In the genomic region with DNA sequence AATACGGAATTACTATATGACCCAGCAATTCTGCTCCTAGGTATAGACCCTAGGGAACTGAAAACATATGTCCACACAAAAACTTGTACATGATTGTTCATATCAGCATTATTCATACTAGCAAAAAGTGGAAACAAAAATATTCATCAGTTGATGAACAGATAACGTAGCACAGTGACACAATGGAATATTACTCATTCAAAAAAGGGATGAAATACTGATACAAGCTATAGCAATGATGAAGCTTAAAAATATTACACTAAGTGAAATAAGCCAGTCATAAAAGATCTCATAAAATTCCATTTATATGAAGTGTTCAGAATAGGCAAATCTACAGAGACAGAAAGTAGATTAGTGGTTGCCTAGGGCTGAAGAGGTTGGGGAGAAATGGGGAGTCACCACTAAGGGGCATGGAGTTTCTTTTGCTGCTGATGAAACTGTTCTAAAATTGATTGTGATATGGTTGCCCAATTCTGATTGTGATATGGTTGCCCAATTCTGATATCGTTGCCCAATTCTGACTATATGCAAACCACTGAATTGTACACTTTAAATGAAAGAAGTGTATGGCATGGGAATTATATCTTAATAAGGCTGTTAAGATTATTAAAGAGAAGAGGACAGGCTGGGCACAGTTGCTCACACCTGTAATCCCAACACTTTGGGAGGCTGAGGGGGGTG, we compare ENCODE assay signal across 15 cellular contexts. TPM values are rescaled to one million over a fixed set of nuclear protein-coding genes. Genes with fewer than 3 reads are reported as not detected.
DNase-seq lines count a peak whose midpoint lies in the region; ATAC-seq, FAIRE-seq and TF ChIP-seq lines count a peak whose summit lies in the region.
"Had no signal": no experiment of that assay in that cellular context is flagged by ENCODE, and none has a peak within 500 bp of the region (broad histone marks: within the 10 kb centered on the region; RNA-seq: fewer than 3 reads in every experiment).

No MANE protein-coding gene starts in this region.

- H3K9me1 ChIP-seq in endothelial cell of umbilical vein (replicated peaks; ENCODE audit: control insufficient read depth, extremely low read depth, insufficient read depth, low read length): no peaks in the 10 kb centered on the region

- in situ Hi-C loops in gastrocnemius medialis (cut with MboI; ENCODE audit: low sequenced_read_pairs in 4 of 4): loop anchor here in 1 of 4 donors (25.0 kb wide), 1 partner anchor 306 kb away; a partner anchor contains a TSS

- BruUV-seq in endothelial cell of umbilical vein (replicated peaks; lab: Mats Ljungman, UMichigan): no TSS peak

- intact Hi-C loops in endothelial cell of umbilical vein (cut with micrococcal nuclease) (loop anchor here (10.0 kb wide), 1 partner anchor 523 kb away; a partner anchor contains a TSS), gastrocnemius medialis (cut with DNase I; ENCODE audit: low total_unique reads) (no loop called here)

- no peaks in the 10 kb centered on the region for H4K20me1 ChIP-seq in endothelial cell of umbilical vein (replicated peaks; ENCODE audit: control insufficient read depth, extremely low read depth, insufficient read depth, low read length)

- FAIRE-seq in endothelial cell of umbilical vein (lab: Jason Lieb, UNC) (no peak), GM12892 (lab: Jason Lieb, UNC) (no peak)

- H3K4me1 Mint-ChIP-seq in activated naive CD8-positive, alpha-beta T cell treated with anti-CD3 and anti-CD28 coated beads, Interleukin-2, amount 50 U/mL, for 24 hours: peaks cover 15% of the 10 kb centered on the region
- H3K4me1 Mint-ChIP-seq in activated naive CD8-positive, alpha-beta T cell treated with anti-CD3 and anti-CD28 coated beads for 36 hours: peaks cover 7% of the 10 kb centered on the region
- peaks cover 12% of the 10 kb centered on the region for H3K4me1 Mint-ChIP-seq in stimulated activated naive CD8-positive, alpha-beta T cell treated with anti-CD3 and anti-CD28 coated beads, Interleukin-15, amount 100 ng/mL, for 72 hours

- no peaks in the 10 kb centered on the region for H3K4me1 ChIP-seq in endothelial cell of umbilical vein (ENCODE audit: control insufficient read depth, extremely low read depth, insufficient read depth, low read length)
- H3K4me1 ChIP-seq in gastrocnemius medialis: peaks cover 23 to 34% of the 10 kb centered on the region in 2 donors
- H3K4me1 ChIP-seq: colonic mucosa, prostate gland had no signal

- POLR2A ChIA-PET in endothelial cell of umbilical vein (lab: Charles Lee): interaction anchor here (0.7 kb wide), 1 partner anchor 642 kb away, joined by 3 read pairs; no protein-coding TSS in a partner anchor

- H2AFZ ChIP-seq in endothelial cell of umbilical vein (ENCODE audit: low read depth, low read length): no peak overlapping the region

- H3K9ac ChIP-seq in endothelial cell of umbilical vein (replicated peaks; ENCODE audit: extremely low read depth, insufficient read depth, low read length): no peak overlapping the region

- TF ChIP-seq POLR2A in endothelial cell of umbilical vein (IDR thresholded peaks at IDR 0.05; ENCODE audit: low read depth, low read length): no peak
- TF ChIP-seq POLR2A in gastrocnemius medialis (IDR thresholded peaks at IDR 0.05): no peak
- TF ChIP-seq POLR2A in GM12892 (IDR thresholded peaks at IDR 0.05; ENCODE audit: low read depth, low read length): no peak

- dilution Hi-C loops in endothelial cell of umbilical vein (cut with MboI; ENCODE audit: extremely low pct_ligation_motif_present, low sequenced_read_pairs): no loop called here

- TF ChIP-seq CTCF in endothelial cell of umbilical vein (IDR thresholded peaks at IDR 0.05; ENCODE audit: extremely low read depth in 1 of 2, insufficient read depth in 1 of 2, low read depth in 1 of 2, low read length in 2 of 2) (no peak), gastrocnemius medialis (IDR thresholded peaks at IDR 0.05 in 4 of 5, conservative IDR thresholded peaks at IDR 0.05 in 1 of 5) (no peak)

- H3K27me3 ChIP-seq in endothelial cell of umbilical vein (ENCODE audit: control insufficient read depth in 2 of 2, insufficient read depth in 2 of 2, low read length in 2 of 2): no peaks in the 10 kb centered on the region
- H3K27me3 ChIP-seq in gastrocnemius medialis: no peaks in the 10 kb centered on the region
- H3K27me3 ChIP-seq: colonic mucosa had no signal

- no peak overlapping the region for H3K27ac Mint-ChIP-seq in activated naive CD8-positive, alpha-beta T cell treated with anti-CD3 and anti-CD28 coated beads, Interleukin-2, amount 50 U/mL, for 24 hours
- H3K27ac Mint-ChIP-seq in activated naive CD8-positive, alpha-beta T cell treated with anti-CD3 and anti-CD28 coated beads for 36 hours: no peak overlapping the region
- H3K27ac Mint-ChIP-seq in stimulated activated naive CD8-positive, alpha-beta T cell treated with anti-CD3 and anti-CD28 coated beads, Interleukin-15, amount 100 ng/mL, for 72 hours: no peak overlapping the region

- H3K9me3 Mint-ChIP-seq in activated naive CD8-positive, alpha-beta T cell treated with anti-CD3 and anti-CD28 coated beads, Interleukin-2, amount 50 U/mL, for 24 hours: no peaks in the 10 kb centered on the region
- no peaks in the 10 kb centered on the region for H3K9me3 Mint-ChIP-seq in activated naive CD8-positive, alpha-beta T cell treated with anti-CD3 and anti-CD28 coated beads for 36 hours
- H3K9me3 Mint-ChIP-seq in stimulated activated naive CD8-positive, alpha-beta T cell treated with anti-CD3 and anti-CD28 coated beads, Interleukin-15, amount 100 ng/mL, for 72 hours: no peaks in the 10 kb centered on the region

- ATAC-seq in activated naive CD8-positive, alpha-beta T cell treated with anti-CD3 and anti-CD28 coated beads, Interleukin-2, amount 50 U/mL, for 24 hours: peak; percentile 65
- peak; percentile 48 for ATAC-seq in stimulated activated naive CD8-positive, alpha-beta T cell treated with anti-CD3 and anti-CD28 coated beads, Interleukin-15, amount 100 ng/mL, for 72 hours
- no peak for ATAC-seq in gastrocnemius medialis

- CTCF ChIA-PET in endothelial cell of umbilical vein (lab: Charles Lee): no interaction called here

- H3K4me3 ChIP-seq in endothelial cell of umbilical vein (replicated peaks in 1 of 3; ENCODE audit: insufficient read depth in 1 of 3, low read depth in 1 of 3, low read length in 3 of 3) (no peak overlapping the region), gastrocnemius medialis (no peak overlapping the region)
- H3K4me3 ChIP-seq: colonic mucosa, prostate gland had no signal

- no peak overlapping the region for H3K4me3 Mint-ChIP-seq in activated naive CD8-positive, alpha-beta T cell treated with anti-CD3 and anti-CD28 coated beads, Interleukin-2, amount 50 U/mL, for 24 hours
- H3K4me3 Mint-ChIP-seq in activated naive CD8-positive, alpha-beta T cell treated with anti-CD3 and anti-CD28 coated beads for 36 hours: no peak overlapping the region
- H3K4me3 Mint-ChIP-seq in stimulated activated naive CD8-positive, alpha-beta T cell treated with anti-CD3 and anti-CD28 coated beads, Interleukin-15, amount 100 ng/mL, for 72 hours: no peak overlapping the region

- H3K36me3 ChIP-seq in endothelial cell of umbilical vein (ENCODE audit: control insufficient read depth in 2 of 2, extremely low read depth in 1 of 2, insufficient read depth in 2 of 2, low read length in 2 of 2) (peaks cover 0 to 2% of the 10 kb centered on the region in 2 experiments), gastrocnemius medialis (peaks cover 0 to 8% of the 10 kb centered on the region in 2 donors)
- H3K36me3 ChIP-seq: colonic mucosa, prostate gland had no signal

- peaks cover 4% of the 10 kb centered on the region for H3K36me3 Mint-ChIP-seq in activated naive CD8-positive, alpha-beta T cell treated with anti-CD3 and anti-CD28 coated beads, Interleukin-2, amount 50 U/mL, for 24 hours (ENCODE audit: low read depth)
- peaks cover 4% of the 10 kb centered on the region for H3K36me3 Mint-ChIP-seq in activated naive CD8-positive, alpha-beta T cell treated with anti-CD3 and anti-CD28 coated beads for 36 hours

- H3K79me2 ChIP-seq in endothelial cell of umbilical vein (ENCODE audit: control insufficient read depth, insufficient read depth, low read length): no peaks in the 10 kb centered on the region

- H3K27ac ChIP-seq in endothelial cell of umbilical vein (ENCODE audit: insufficient read depth, low read depth, low read length) (no peak overlapping the region), gastrocnemius medialis (no peak overlapping the region)
- H3K27ac ChIP-seq: colonic mucosa, prostate gland had no signal

- no peak for DNase-seq in activated naive CD8-positive, alpha-beta T cell treated with anti-CD3 and anti-CD28 coated beads, Interleukin-2, amount 50 U/mL, for 24 hours
- no peak for DNase-seq in activated naive CD8-positive, alpha-beta T cell treated with anti-CD3 and anti-CD28 coated beads for 36 hours
- DNase-seq in OCI-M1 (lab: John Stamatoyannopoulos, UW): peak; percentile 7
- peak; percentile 9 for DNase-seq in endothelial cell of umbilical vein (ENCODE audit: low read depth, low spot score)
- no peak for DNase-seq in stimulated activated naive CD8-positive, alpha-beta T cell treated with anti-CD3 and anti-CD28 coated beads, Interleukin-15, amount 100 ng/mL, for 72 hours
- DNase-seq in stimulated activated naive CD4-positive, alpha-beta T cell (lab: John Stamatoyannopoulos, UW): no peak
- DNase-seq in gastrocnemius medialis: no peak
- no peak for DNase-seq in GM12892 (ENCODE audit: insufficient read length)
- DNase-seq: activated gamma-delta T cell, colonic mucosa, DMS79, kidney glomerular epithelial cell, NCI-H1436, NCI-H774 had no signal

- H3K27me3 Mint-ChIP-seq in activated naive CD8-positive, alpha-beta T cell treated with anti-CD3 and anti-CD28 coated beads, Interleukin-2, amount 50 U/mL, for 24 hours: peaks cover 2% of the 10 kb centered on the region
- no peaks in the 10 kb centered on the region for H3K27me3 Mint-ChIP-seq in activated naive CD8-positive, alpha-beta T cell treated with anti-CD3 and anti-CD28 coated beads for 36 hours
- H3K27me3 Mint-ChIP-seq in stimulated activated naive CD8-positive, alpha-beta T cell treated with anti-CD3 and anti-CD28 coated beads, Interleukin-15, amount 100 ng/mL, for 72 hours: no peaks in the 10 kb centered on the region

- H3K9me3 ChIP-seq in endothelial cell of umbilical vein (replicated peaks; ENCODE audit: control insufficient read depth, insufficient read depth, low read length): no peaks in the 10 kb centered on the region
- no peaks in the 10 kb centered on the region for H3K9me3 ChIP-seq in gastrocnemius medialis
- H3K9me3 ChIP-seq: colonic mucosa, prostate gland had no signal

- H3K4me2 ChIP-seq in endothelial cell of umbilical vein (ENCODE audit: insufficient read depth, low read length): no peak overlapping the region

RNA-seq across cellular contexts. Expression of a gene that starts 10.6 kb away (rescaled TPM):
- total RNA-seq in activated naive CD8-positive, alpha-beta T cell treated with anti-CD3 and anti-CD28 coated beads for 36 hours: 1 to 10 TPM; 5.2 to 6.7 TPM
- 3.7 and 4.1 TPM in 2 replicates for total RNA-seq in endothelial cell of umbilical vein
- polyA plus RNA-seq in endothelial cell of umbilical vein: 3.2 and 3.5 TPM in 2 replicates
- polyA plus RNA-seq in endothelial cell of umbilical vein (2011; cell fraction: cytosol; rRNA removed): 1.6 and 1.9 TPM in 2 replicates
- polyA plus RNA-seq in endothelial cell of umbilical vein (2011; cell fraction: nucleus; rRNA removed): 2.2 and 2.7 TPM in 2 replicates
- 2.2 and 3.1 TPM in 2 replicates for polyA plus RNA-seq in endothelial cell of umbilical vein (2012)
- 1.4 and 1.9 TPM in 2 replicates for polyA minus RNA-seq in endothelial cell of umbilical vein
- 1.5 TPM for polyA minus RNA-seq in endothelial cell of umbilical vein (2011; cell fraction: cytosol; rRNA and poly(A)+ RNA removed)
- polyA minus RNA-seq in endothelial cell of umbilical vein (2011; cell fraction: nucleus; rRNA and poly(A)+ RNA removed): 5.2 and 6.9 TPM in 2 replicates
- 10 to 100 TPM; 10.2 to 25.9 (median 15.8) TPM for total RNA-seq in gastrocnemius medialis
- 3.1 TPM for polyA plus RNA-seq in GM12892 (2012; ENCODE audit: missing spikeins)

RNA-seq across cellular contexts. Expression of a gene that starts 11.0 kb away (rescaled TPM):
- total RNA-seq in activated naive CD8-positive, alpha-beta T cell treated with anti-CD3 and anti-CD28 coated beads for 36 hours: 10 to 100 TPM; 17.0 to 20.8 TPM
- total RNA-seq in endothelial cell of umbilical vein (24.2 and 24.7 TPM in 2 replicates), gastrocnemius medialis (1 to 10 TPM; 5.9 to 6.8 (median 6.4) TPM)
- 4.9 and 5.6 TPM in 2 replicates for polyA plus RNA-seq in endothelial cell of umbilical vein
- 5.8 and 6.2 TPM in 2 replicates for polyA plus RNA-seq in endothelial cell of umbilical vein (2011; cell fraction: cytosol; rRNA removed)
- 12.1 and 12.6 TPM in 2 replicates for polyA plus RNA-seq in endothelial cell of umbilical vein (2011; cell fraction: nucleus; rRNA removed)
- 12.8 and 13.0 TPM in 2 replicates for polyA plus RNA-seq in endothelial cell of umbilical vein (2012)
- polyA minus RNA-seq in endothelial cell of umbilical vein: 7.5 and 9.6 TPM in 2 replicates
- 8.2 TPM for polyA minus RNA-seq in endothelial cell of umbilical vein (2011; cell fraction: cytosol; rRNA and poly(A)+ RNA removed)
- polyA minus RNA-seq in endothelial cell of umbilical vein (2011; cell fraction: nucleus; rRNA and poly(A)+ RNA removed): 26.5 and 39.8 TPM in 2 replicates
- 9.2 TPM for polyA plus RNA-seq in GM12892 (2012; ENCODE audit: missing spikeins)

Comparison
In these comparisons a context has a peak if more than half of its experiments do, and no peak if none do; other contexts are left out.
1. ATAC-seq: peak in activated naive CD8-positive, alpha-beta T cell treated with anti-CD3 and anti-CD28 coated beads, Interleukin-2, amount 50 U/mL, for 24 hours (single experiment) and stimulated activated naive CD8-positive, alpha-beta T cell treated with anti-CD3 and anti-CD28 coated beads, Interleukin-15, amount 100 ng/mL, for 72 hours (single experiment); none in gastrocnemius medialis (0 of 2).
2. DNase-seq: peak in OCI-M1 (single experiment) and endothelial cell of umbilical vein (single experiment); none in activated naive CD8-positive, alpha-beta T cell treated with anti-CD3 and anti-CD28 coated beads, Interleukin-2, amount 50 U/mL, for 24 hours (single experiment), activated naive CD8-positive, alpha-beta T cell treated with anti-CD3 and anti-CD28 coated beads for 36 hours (single experiment), stimulated activated naive CD8-positive, alpha-beta T cell treated with anti-CD3 and anti-CD28 coated beads, Interleukin-15, amount 100 ng/mL, for 72 hours (0 of 2), stimulated activated naive CD4-positive, alpha-beta T cell (0 of 6), gastrocnemius medialis (0 of 2) and GM12892 (single experiment).